10 cellular contexts compared by ENCODE assay signal in the genomic region with DNA sequence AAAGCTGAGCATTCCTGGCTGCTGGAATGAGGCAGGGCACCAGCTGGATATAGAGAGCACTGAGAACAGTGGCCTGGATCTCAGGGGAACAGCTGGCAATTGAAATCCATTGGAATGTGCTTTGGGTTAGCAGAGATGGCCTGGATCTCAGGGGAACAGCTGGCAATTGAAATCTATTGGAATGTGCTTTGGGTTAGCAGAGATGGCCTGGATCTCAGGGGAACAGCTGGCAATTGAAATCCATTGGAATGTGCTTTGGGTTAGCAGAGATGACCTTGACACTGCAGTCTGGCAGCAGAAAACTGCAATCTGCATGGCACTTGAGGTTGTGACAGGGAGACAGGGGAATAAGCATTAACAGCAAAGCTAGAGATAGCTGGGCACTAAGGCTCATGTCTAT. TPM values are rescaled to one million over a fixed set of nuclear protein-coding genes. Genes with fewer than 3 reads are reported as not detected.
DNase-seq lines count a peak whose midpoint lies in the region; ATAC-seq and TF ChIP-seq lines count a peak whose summit lies in the region.
"Not testable (repeated sequence)": the region's sequence is repeated elsewhere in the genome, so short reads cannot be mapped to it uniquely, and the experiment has no call there.
"Had no signal": no experiment of that assay in that cellular context is flagged by ENCODE, and none has a peak within 500 bp of the region (broad histone marks: within the 10 kb centered on the region; RNA-seq: fewer than 3 reads in every experiment).

No MANE protein-coding gene starts in this region.

- H3K9ac ChIP-seq in liver (ENCODE audit: low read depth in 1 of 2, low read length in 2 of 2), result not testable (repeated sequence)

- intact Hi-C loops in adrenal gland (cut with DNase I); Right ventricle myocardium superior (cut with DNase I): not testable (repeated sequence)

- not testable (repeated sequence) for H3K27ac ChIP-seq in GM23338 (ENCODE audit: low read depth); liver (ENCODE audit: low read depth in 1 of 2, low read length in 2 of 2)
- peak overlapping the region in 1 of 5 donors; percentile 62 for H3K27ac ChIP-seq in adrenal gland

- not testable (repeated sequence) for H3K9me2 ChIP-seq in GM23338 (ENCODE audit: insufficient read depth)

- H3K36me3 ChIP-seq in GM23338 (ENCODE audit: insufficient read depth); adrenal gland (replicated peaks in 1 of 2); liver (ENCODE audit: control insufficient read depth in 4 of 4, insufficient read depth in 3 of 4, low read depth in 1 of 4, low read length in 3 of 4): not testable (repeated sequence)

- not testable (repeated sequence) for H3K4me3 Mint-ChIP-seq in GM23338

- H3K9me3 ChIP-seq in adrenal gland (replicated peaks in 1 of 3); liver (ENCODE audit: control insufficient read depth in 4 of 4, low read length in 3 of 4): not testable (repeated sequence)

- H3K79me2 ChIP-seq in GM23338 (replicated peaks; ENCODE audit: insufficient read depth), result not testable (repeated sequence)

- not testable (repeated sequence) for H3K4me1 Mint-ChIP-seq in GM23338

- not testable (repeated sequence) for H3F3A ChIP-seq in GM23338 (replicated peaks; ENCODE audit: low read depth)

- ATAC-seq in GM23338 (peak; percentile 48; the same call in 1 of the 3 replicates), Right ventricle myocardium superior (ENCODE audit: poor library complexity) (peak; percentile 79)

- not testable (repeated sequence) for H3K27me3 ChIP-seq in GM23338 (ENCODE audit: insufficient read depth); adrenal gland; liver (ENCODE audit: control insufficient read depth in 4 of 4, insufficient read depth in 4 of 4, low read length in 3 of 4)

- H3K36me3 Mint-ChIP-seq in GM23338 (ENCODE audit: low read depth), result not testable (repeated sequence)

- not testable (repeated sequence) for TF ChIP-seq CTCF in GM23338 (conservative IDR thresholded peaks at IDR 0.05; ENCODE audit: low read depth in 2 of 2); adrenal gland (IDR thresholded peaks at IDR 0.05); liver (IDR thresholded peaks at IDR 0.05; ENCODE audit: low read depth, low read length, missing input control)

- H3K27ac Mint-ChIP-seq in GM23338, result not testable (repeated sequence)

- not testable (repeated sequence) for H3K27me3 Mint-ChIP-seq in GM23338 (ENCODE audit: insufficient read depth, low read depth, poor library complexity)

- H3K4me2 ChIP-seq in GM23338, result not testable (repeated sequence)

- not testable (repeated sequence) for H3K9me3 Mint-ChIP-seq in GM23338

- TF ChIP-seq POLR2A in adrenal gland (IDR thresholded peaks at IDR 0.05), result not testable (repeated sequence)

- DNase-seq in GM23338 (ENCODE audit: low spot score) (peak; percentile 41), adrenal gland (peak in 6 of 7 donors; percentile 24 to 72 (median 54)), myocyte (ENCODE audit: low read depth) (peak; percentile 67), skeletal muscle cell (ENCODE audit: low read depth) (peak; percentile 1)
- DNase-seq in Right ventricle myocardium superior, result not testable (repeated sequence)

- not testable (repeated sequence) for H2AFZ ChIP-seq in GM23338

- not testable (repeated sequence) for H3K4me3 ChIP-seq in GM23338; adrenal gland; liver (ENCODE audit: low read depth in 1 of 3, low read length in 3 of 3); skeletal muscle cell (ENCODE audit: low read depth, low read length)

- H3K4me1 ChIP-seq in GM23338 (ENCODE audit: insufficient read depth); adrenal gland (replicated peaks in 1 of 2); liver (ENCODE audit: control insufficient read depth in 4 of 4, insufficient read depth in 4 of 4, low read length in 3 of 4): not testable (repeated sequence)

- peak in 1 of 2 donors; percentile 24 for TF ChIP-seq RAD21 in liver (IDR thresholded peaks at IDR 0.05)

- H4K20me1 ChIP-seq in GM23338 (replicated peaks; ENCODE audit: insufficient read depth), result not testable (repeated sequence)

TF ChIP-seq in liver, 16 proteins besides CTCF, POLR2A, EP300 and RAD21:
- TF ChIP-seq HNF4A (conservative IDR thresholded peaks at IDR 0.05) (peak; percentile 6 to 35), RXRA (IDR thresholded peaks at IDR 0.05) (peak in 1 of 2 donors; percentile 33)

RNA-seq across cellular contexts. Expression of gene HSD3B1, which starts 10.7 kb away (rescaled TPM):
- not detected in 2 replicates for total RNA-seq in GM23338 (2014; rRNA removed; shearing (Covaris generic))
- polyA plus RNA-seq in GM23338 (2016; fragmentation: Nextera tagmentation; extraction: Ambion mirVana) (not detected in 2 replicates), adrenal gland (under 1 TPM in 2 of 3 donors, not detected in 1; 0.07 to 0.59 TPM), liver (not detected)
- total RNA-seq in adrenal gland (under 1 TPM in 3 of 8 donors, not detected in 5; 0.19 to 0.60 (median 0.22) TPM), Right ventricle myocardium superior (not detected), liver (under 1 TPM in 1 of 2 donors, not detected in 1; 0.67 TPM), myocyte (not detected in 2 replicates)
- 0.05 TPM for polyA plus RNA-seq in myocyte (2012)
- total RNA-seq: A172; CD4-positive, CD25-positive, alpha-beta regulatory T cell; CD8-positive, alpha-beta memory T cell; HT-29 had no signal
- polyA plus RNA-seq: CD4-positive, CD25-positive, alpha-beta regulatory T cell; CD8-positive, alpha-beta memory T cell had no signal
